ENCODE assay signal across 14 cellular contexts in genomic region chr3:114823061-114823460, GRCh38.
DNase-seq lines count a peak whose midpoint lies in the region; ATAC-seq lines count a peak whose summit lies in the region.
"Had no signal": no experiment of that assay in that cellular context is flagged by ENCODE, and none has a peak within 500 bp of the region (broad histone marks: within the 10 kb centered on the region; RNA-seq: fewer than 3 reads in every experiment).

No MANE protein-coding gene starts in this region.

- peak; percentile 30 for ATAC-seq in left lobe of liver
- no peak for ATAC-seq in GM21723 (IDR thresholded peaks at IDR 0.05; ENCODE audit: unreplicated experiment)
- ATAC-seq: CD8-positive, alpha-beta T cell; GM23338; HCT116 had no signal

- DNase-seq in DMS 273 treated with DMSO at 0.1 percent for 48 hours (lab: John Stamatoyannopoulos, UW): peak; percentile 43
- DNase-seq in NCI-H2171 (lab: John Stamatoyannopoulos, UW): peak; percentile 20
- peak; percentile 50 for DNase-seq in NCI-H69 (lab: John Stamatoyannopoulos, UW)
- no peak for DNase-seq in left lobe of liver (ENCODE audit: low spot score)
- DNase-seq in GM19238 (ENCODE audit: insufficient read length, low spot score): no peak
- no peak for DNase-seq in NCI-H2227 (lab: John Stamatoyannopoulos, UW; ENCODE audit: unreplicated experiment)
- DNase-seq: Caco-2; CD8-positive, alpha-beta T cell; DMS53; DMS79 treated with DMSO at 0.1 percent for 48 hours; H9 had no signal

Comparison
In these comparisons a context has a peak if more than half of its experiments do, and no peak if none do; other contexts are left out.
1. DNase-seq: peak in DMS 273 treated with DMSO at 0.1 percent for 48 hours (single experiment), NCI-H2171 (single experiment) and NCI-H69 (single experiment); none in left lobe of liver (single experiment), GM19238 (single experiment) and NCI-H2227 (single experiment).